8 cellular contexts compared by ENCODE assay signal in the genomic region with DNA sequence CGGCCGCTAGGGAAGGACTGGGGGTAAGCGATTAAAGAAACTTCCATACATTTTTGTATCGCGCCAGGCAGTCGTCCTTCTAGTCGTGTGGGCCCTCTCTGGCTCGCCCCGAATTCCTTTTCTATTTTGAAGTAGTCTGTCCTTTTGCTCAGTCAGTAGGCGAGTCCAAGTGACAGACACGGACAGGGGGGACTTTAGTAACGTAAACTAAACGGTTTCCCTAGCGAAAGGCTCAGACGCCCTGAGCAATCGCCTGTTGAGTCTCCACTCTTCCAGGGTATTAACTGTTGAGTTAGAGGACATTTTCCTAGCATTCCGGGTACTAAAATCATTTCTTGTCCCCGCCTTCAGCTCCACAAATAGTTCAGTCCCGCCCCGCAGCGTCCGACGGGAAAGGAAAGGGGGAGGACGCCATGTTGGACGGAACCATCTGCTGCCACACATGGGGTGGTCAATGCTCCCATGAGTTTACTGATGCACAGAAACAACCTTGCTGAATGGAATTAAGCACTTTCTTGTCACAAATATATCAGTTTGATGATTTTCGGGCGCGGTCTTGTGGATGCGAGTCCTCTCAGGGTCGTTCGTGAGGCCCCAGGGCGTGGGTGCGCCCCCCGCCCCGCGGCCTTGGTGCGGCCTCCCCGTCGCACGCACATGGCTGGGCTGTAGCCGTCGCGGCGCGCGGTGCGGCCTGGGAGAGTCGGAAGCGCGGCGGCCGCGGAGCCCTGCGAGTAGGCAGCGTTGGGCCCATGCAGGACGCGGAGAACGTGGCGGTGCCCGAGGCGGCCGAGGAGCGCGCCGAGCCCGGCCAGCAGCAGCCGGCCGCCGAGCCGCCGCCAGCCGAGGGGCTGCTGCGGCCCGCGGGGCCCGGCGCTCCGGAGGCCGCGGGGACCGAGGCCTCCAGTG. TPM values are rescaled to one million over a fixed set of nuclear protein-coding genes. Genes with fewer than 3 reads are reported as not detected.
DNase-seq lines count a peak whose midpoint lies in the region; ATAC-seq and TF ChIP-seq lines count a peak whose summit lies in the region.

A gene (plus strand): TSS at position 655 of the 906 bp plus-strand sequence. CDS start 95 bp downstream, at position 750.

- no peak for TF ChIP-seq RAD21 in Ishikawa (IDR thresholded peaks at IDR 0.05; ENCODE audit: low read depth)

- peaks cover 10% of the 10 kb centered on the region for H3K36me3 ChIP-seq in mucosa of descending colon (ENCODE audit: low read depth)

- H3K4me1 ChIP-seq in mucosa of descending colon (ENCODE audit: low read depth), result peaks cover 28% of the 10 kb centered on the region

- DNase-seq in DMS153 treated with DMSO at 0.1 percent for 48 hours (lab: John Stamatoyannopoulos, UW; ENCODE audit: unreplicated experiment) (peak; percentile 99), OCI-M2 (lab: John Stamatoyannopoulos, UW; ENCODE audit: unreplicated experiment) (peak; percentile 85), activated T-cell treated with anti-CD3 and anti-CD28 coated beads for 4 hours (peak; percentile 80), epithelial cell of proximal tubule (ENCODE audit: low read depth) (peak; percentile 85), mucosa of descending colon (peak; percentile 90 to 93 (median 91))
- DNase-seq in stimulated activated CD8-positive, alpha-beta memory T cell treated with anti-CD3 and anti-CD28 coated beads, Interleukin-4, amount 100 ng/mL, for 1 hour (ENCODE audit: low read depth in 2 of 2, low spot score in 1 of 2), result peak; percentile 78 to 80

- H3K4me3 ChIP-seq in epithelial cell of proximal tubule (ENCODE audit: low read depth, low read length), result peak within 1 kb of the TSS; percentile 97
- H3K4me3 ChIP-seq in mucosa of descending colon, result peak within 1 kb of the TSS; percentile 94

- peak; percentile 66 for TF ChIP-seq EP300 in Ishikawa (IDR thresholded peaks at IDR 0.05; ENCODE audit: borderline replicate concordance)

- intact Hi-C loops in mucosa of descending colon (cut with DNase I, micrococcal nuclease), result no loop called here

- no peaks in the 10 kb centered on the region for H3K9me3 ChIP-seq in mucosa of descending colon

- TF ChIP-seq CTCF in epithelial cell of proximal tubule (conservative IDR thresholded peaks at IDR 0.05; ENCODE audit: low read depth, low read length) (no peak), mucosa of descending colon (IDR thresholded peaks at IDR 0.05) (no peak)

- peak; percentile 81 for ATAC-seq in GM21619 (IDR thresholded peaks at IDR 0.05; ENCODE audit: unreplicated experiment)
- ATAC-seq in mucosa of descending colon, result peak; percentile 93

TF ChIP-seq in Ishikawa, 13 proteins besides CTCF, POLR2A, EP300 and RAD21:
- TF ChIP-seq, protein P1, sequence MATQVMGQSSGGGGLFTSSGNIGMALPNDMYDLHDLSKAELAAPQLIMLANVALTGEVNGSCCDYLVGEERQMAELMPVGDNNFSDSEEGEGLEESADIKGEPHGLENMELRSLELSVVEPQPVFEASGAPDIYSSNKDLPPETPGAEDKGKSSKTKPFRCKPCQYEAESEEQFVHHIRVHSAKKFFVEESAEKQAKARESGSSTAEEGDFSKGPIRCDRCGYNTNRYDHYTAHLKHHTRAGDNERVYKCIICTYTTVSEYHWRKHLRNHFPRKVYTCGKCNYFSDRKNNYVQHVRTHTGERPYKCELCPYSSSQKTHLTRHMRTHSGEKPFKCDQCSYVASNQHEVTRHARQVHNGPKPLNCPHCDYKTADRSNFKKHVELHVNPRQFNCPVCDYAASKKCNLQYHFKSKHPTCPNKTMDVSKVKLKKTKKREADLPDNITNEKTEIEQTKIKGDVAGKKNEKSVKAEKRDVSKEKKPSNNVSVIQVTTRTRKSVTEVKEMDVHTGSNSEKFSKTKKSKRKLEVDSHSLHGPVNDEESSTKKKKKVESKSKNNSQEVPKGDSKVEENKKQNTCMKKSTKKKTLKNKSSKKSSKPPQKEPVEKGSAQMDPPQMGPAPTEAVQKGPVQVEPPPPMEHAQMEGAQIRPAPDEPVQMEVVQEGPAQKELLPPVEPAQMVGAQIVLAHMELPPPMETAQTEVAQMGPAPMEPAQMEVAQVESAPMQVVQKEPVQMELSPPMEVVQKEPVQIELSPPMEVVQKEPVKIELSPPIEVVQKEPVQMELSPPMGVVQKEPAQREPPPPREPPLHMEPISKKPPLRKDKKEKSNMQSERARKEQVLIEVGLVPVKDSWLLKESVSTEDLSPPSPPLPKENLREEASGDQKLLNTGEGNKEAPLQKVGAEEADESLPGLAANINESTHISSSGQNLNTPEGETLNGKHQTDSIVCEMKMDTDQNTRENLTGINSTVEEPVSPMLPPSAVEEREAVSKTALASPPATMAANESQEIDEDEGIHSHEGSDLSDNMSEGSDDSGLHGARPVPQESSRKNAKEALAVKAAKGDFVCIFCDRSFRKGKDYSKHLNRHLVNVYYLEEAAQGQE (IDR thresholded peaks at IDR 0.05; ENCODE audit: low read depth), result no peak
- TF ChIP-seq, protein P2, sequence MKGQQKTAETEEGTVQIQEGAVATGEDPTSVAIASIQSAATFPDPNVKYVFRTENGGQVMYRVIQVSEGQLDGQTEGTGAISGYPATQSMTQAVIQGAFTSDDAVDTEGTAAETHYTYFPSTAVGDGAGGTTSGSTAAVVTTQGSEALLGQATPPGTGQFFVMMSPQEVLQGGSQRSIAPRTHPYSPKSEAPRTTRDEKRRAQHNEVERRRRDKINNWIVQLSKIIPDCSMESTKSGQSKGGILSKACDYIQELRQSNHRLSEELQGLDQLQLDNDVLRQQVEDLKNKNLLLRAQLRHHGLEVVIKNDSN (IDR thresholded peaks at IDR 0.05), result peak; percentile 59
- TF ChIP-seq, protein P3, sequence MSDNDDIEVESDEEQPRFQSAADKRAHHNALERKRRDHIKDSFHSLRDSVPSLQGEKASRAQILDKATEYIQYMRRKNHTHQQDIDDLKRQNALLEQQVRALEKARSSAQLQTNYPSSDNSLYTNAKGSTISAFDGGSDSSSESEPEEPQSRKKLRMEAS (IDR thresholded peaks at IDR 0.05), result peak; percentile 96
- no peak for TF ChIP-seq NFIC (IDR thresholded peaks at IDR 0.05)
- TF ChIP-seq CREB1 (IDR thresholded peaks at IDR 0.05; ENCODE audit: low read depth), result no peak; the same call in 1 of the 2 replicates
- no peak; the same call in 1 of the 2 replicates for TF ChIP-seq TCF12 (IDR thresholded peaks at IDR 0.05; ENCODE audit: low read depth)
- 0 out of 2 replicates have a peak, but pooled peaks have one; percentile 16 for TF ChIP-seq ZBTB7A (IDR thresholded peaks at IDR 0.05; ENCODE audit: low read depth)
- TF ChIP-seq EGR1 (IDR thresholded peaks at IDR 0.05), result 0 out of 2 replicates have a peak, but pooled peaks have one; percentile 38
- no peak for TF ChIP-seq CEBPB (IDR thresholded peaks at IDR 0.05)
- peak; percentile 74 for TF ChIP-seq TAF1 (IDR thresholded peaks at IDR 0.05; ENCODE audit: low read depth)
- peak; percentile 56; the same call in 1 of the 2 replicates for TF ChIP-seq FOXM1 (IDR thresholded peaks at IDR 0.05; ENCODE audit: borderline replicate concordance, low read depth)
- TF ChIP-seq TEAD4 (IDR thresholded peaks at IDR 0.05), result no peak
- peak; percentile 94 for TF ChIP-seq YY1 (IDR thresholded peaks at IDR 0.05; ENCODE audit: low read depth)

RNA-seq across cellular contexts. Expression of the gene that starts here (rescaled TPM):
- total RNA-seq in epithelial cell of proximal tubule (161 and 244 TPM in 2 replicates), mucosa of descending colon (100 to 1,000 TPM in 2 of 3 donors, 10 to 100 TPM in 1; 91.6 to 127 (median 110) TPM)

Comparison
In these comparisons a context has a peak if more than half of its experiments do, and no peak if none do; other contexts are left out.
1. Peak in every context shown above with its lines: DNase-seq, ATAC-seq and H3K4me3 ChIP-seq.